ENCODE assay signal across 17 cellular contexts in genomic region chr12:126338031-126338441, GRCh38.
DNase-seq lines count a peak whose midpoint lies in the region; ATAC-seq and TF ChIP-seq lines count a peak whose summit lies in the region.
"Had no signal": no experiment of that assay in that cellular context is flagged by ENCODE, and none has a peak within 500 bp of the region (broad histone marks: within the 10 kb centered on the region; RNA-seq: fewer than 3 reads in every experiment).

No MANE protein-coding gene starts in this region.

- CTCF ChIA-PET in SK-N-SH (lab: Yijun Ruan, JAX): interaction anchor here (1.2 kb wide), 1 partner anchor 279 kb away, joined by 3 read pairs; no protein-coding TSS in a partner anchor
- CTCF ChIA-PET in CD8-positive, alpha-beta T cell (lab: Charles Lee): no interaction called here

- H3K4me3 Mint-ChIP-seq in CD8-positive, alpha-beta T cell: no peak overlapping the region
- H3K4me3 Mint-ChIP-seq: CD8-positive, alpha-beta memory T cell had no signal

- no peaks in the 10 kb centered on the region for H3K27me3 ChIP-seq in BLaER1 treated with 17β-estradiol and CSF1 and Interleukin-3, amounts not matched to agents 10 nM and 100 nM
- H3K27me3 ChIP-seq in SK-N-SH (ENCODE audit: insufficient read depth): no peaks in the 10 kb centered on the region
- no peaks in the 10 kb centered on the region for H3K27me3 ChIP-seq in CD8-positive, alpha-beta T cell (ENCODE audit: insufficient read depth, low read length)
- H3K27me3 ChIP-seq: BE2C, SJCRH30 had no signal

- H3K27ac Mint-ChIP-seq in CD8-positive, alpha-beta T cell: no peak overlapping the region

- peak overlapping the region in 7 of 11 experiments; percentile 22 to 57 (median 33); a peak in 12 of 22 replicates for H3K4me2 ChIP-seq in BLaER1 treated with 17β-estradiol and CSF1 and Interleukin-3, amounts not matched to agents 10 nM and 100 nM
- H3K4me2 ChIP-seq in SK-N-SH: peak overlapping the region; percentile 8

- H3K4me1 ChIP-seq in BLaER1 treated with 17β-estradiol and CSF1 and Interleukin-3, amounts not matched to agents 10 nM and 100 nM: peaks cover 0 to 19% (median 13%) of the 10 kb centered on the region in 10 experiments; a peak in 12 of 20 replicates
- H3K4me1 ChIP-seq in SK-N-SH (ENCODE audit: control insufficient read depth in 1 of 2, insufficient read depth in 2 of 2, low read depth in 1 of 2, low read length in 1 of 2): peaks cover 0 to 19% of the 10 kb centered on the region in 2 experiments; a peak in 1 of 4 replicates
- H3K4me1 ChIP-seq in CD8-positive, alpha-beta T cell (ENCODE audit: insufficient read depth, low read length): no peaks in the 10 kb centered on the region
- H3K4me1 ChIP-seq: BE2C had no signal

- no peak for ATAC-seq in HG02623 (IDR thresholded peaks at IDR 0.05; ENCODE audit: unreplicated experiment)
- ATAC-seq in CD8-positive, alpha-beta T cell: no peak

- POLR2A ChIA-PET in SK-N-SH (lab: Yijun Ruan, JAX): no interaction called here
- POLR2A ChIA-PET in CD8-positive, alpha-beta T cell (lab: Charles Lee): no interaction called here

- TF ChIP-seq CTCF in SK-N-SH (IDR thresholded peaks at IDR 0.05): no peak
- TF ChIP-seq CTCF in CD8-positive, alpha-beta T cell (IDR thresholded peaks at IDR 0.05): no peak

- H3K27me3 Mint-ChIP-seq in CD8-positive, alpha-beta T cell (ENCODE audit: low read depth): no peaks in the 10 kb centered on the region
- H3K27me3 Mint-ChIP-seq: CD8-positive, alpha-beta memory T cell had no signal

- no peaks in the 10 kb centered on the region for H3K9me2 ChIP-seq in SK-N-SH

- peaks cover 6 to 36% (median 24%) of the 10 kb centered on the region in 11 experiments; a peak in 15 of 22 replicates for H3K9me3 ChIP-seq in BLaER1 treated with 17β-estradiol and CSF1 and Interleukin-3, amounts not matched to agents 10 nM and 100 nM (replicated peaks in 1 of 11)
- H3K9me3 ChIP-seq in SK-N-SH: no peaks in the 10 kb centered on the region
- H3K9me3 ChIP-seq in CD8-positive, alpha-beta T cell (ENCODE audit: low read length): no peaks in the 10 kb centered on the region
- H3K9me3 ChIP-seq: BE2C, SJCRH30 had no signal

- peaks cover 2% of the 10 kb centered on the region for H3K9me3 Mint-ChIP-seq in CD8-positive, alpha-beta T cell

- H4K20me1 ChIP-seq in BLaER1 treated with 17β-estradiol and CSF1 and Interleukin-3, amounts not matched to agents 10 nM and 100 nM: no peaks in the 10 kb centered on the region
- no peaks in the 10 kb centered on the region for H4K20me1 ChIP-seq in SK-N-SH (ENCODE audit: insufficient read depth)

- TF ChIP-seq EP300 in SK-N-SH (IDR thresholded peaks at IDR 0.05; ENCODE audit: borderline replicate concordance in 1 of 2, low read depth in 1 of 2, low read length in 1 of 2): peak; percentile 62 to 99

- H3K79me2 ChIP-seq in SK-N-SH (ENCODE audit: insufficient read depth): no peaks in the 10 kb centered on the region

- intact Hi-C loops in CD8-positive, alpha-beta T cell (cut with DNase I, micrococcal nuclease): no loop called here

- no peak overlapping the region for H3K9ac ChIP-seq in BLaER1 treated with 17β-estradiol and CSF1 and Interleukin-3, amounts not matched to agents 10 nM and 100 nM
- H3K9ac ChIP-seq in SK-N-SH: peak overlapping the region; percentile 28; the same call in 1 of the 2 replicates

- no peak overlapping the region for H2AFZ ChIP-seq in SK-N-SH (ENCODE audit: low read depth)

- peaks cover 20% of the 10 kb centered on the region for H3F3A ChIP-seq in SK-N-SH (replicated peaks; ENCODE audit: insufficient read depth)

- DNase-seq in NCI-H460 (ENCODE audit: extremely low read depth, low read depth) (peak; percentile 54), SK-N-SH (no peak), skeletal muscle cell (ENCODE audit: low read depth) (peak; percentile 25), RKO (ENCODE audit: low spot score) (no peak), cerebellar nuclear complex (lab: John Stamatoyannopoulos, UW) (no peak)
- no peak for DNase-seq in CD8-positive, alpha-beta T cell
- DNase-seq: BE2C; CD8-positive, alpha-beta memory T cell; DND-41; GDM1; NCI-H1105; NCI-H187 treated with DMSO at 0.1 percent for 48 hours; NCI-H446 treated with DMSO at 0.1 percent for 48 hours had no signal

- H3K4me1 Mint-ChIP-seq in CD8-positive, alpha-beta T cell (ENCODE audit: low read depth): no peaks in the 10 kb centered on the region
- H3K4me1 Mint-ChIP-seq: CD8-positive, alpha-beta memory T cell had no signal

- no peaks in the 10 kb centered on the region for H3K36me3 ChIP-seq in BLaER1 treated with 17β-estradiol and CSF1 and Interleukin-3, amounts not matched to agents 10 nM and 100 nM
- no peaks in the 10 kb centered on the region for H3K36me3 ChIP-seq in SK-N-SH (replicated peaks in 1 of 2; ENCODE audit: control insufficient read depth in 1 of 2, insufficient read depth in 2 of 2, low read length in 1 of 2)
- no peaks in the 10 kb centered on the region for H3K36me3 ChIP-seq in CD8-positive, alpha-beta T cell (ENCODE audit: insufficient read depth, low read length)
- H3K36me3 ChIP-seq: BE2C, SJCRH30 had no signal

- WGBS in SK-N-SH (ENCODE audit: low lambda C conversion rate): 7% methylated on average over 3 of the region's 3 CpGs

- H3K36me3 Mint-ChIP-seq in CD8-positive, alpha-beta T cell: no peaks in the 10 kb centered on the region
- H3K36me3 Mint-ChIP-seq: CD8-positive, alpha-beta memory T cell had no signal

- H3K4me3 ChIP-seq in BLaER1 treated with 17β-estradiol and CSF1 and Interleukin-3, amounts not matched to agents 10 nM and 100 nM: no peak overlapping the region
- no peak overlapping the region; a peak in 1 of 4 replicates for H3K4me3 ChIP-seq in SK-N-SH (ENCODE audit: low read depth in 2 of 2, low read length in 1 of 2)
- no peak overlapping the region for H3K4me3 ChIP-seq in skeletal muscle cell (ENCODE audit: low read depth, low read length)
- no peak overlapping the region for H3K4me3 ChIP-seq in CD8-positive, alpha-beta T cell (ENCODE audit: low read depth, low read length)
- H3K4me3 ChIP-seq: SJCRH30 had no signal

- TF ChIP-seq RAD21 in SK-N-SH (IDR thresholded peaks at IDR 0.05; ENCODE audit: low read length): no peak

- H3K27ac ChIP-seq in BLaER1 treated with 17β-estradiol and CSF1 and Interleukin-3, amounts not matched to agents 10 nM and 100 nM: peak overlapping the region in 1 of 11 experiments; percentile 56; a peak in 2 of 22 replicates
- peak overlapping the region in 1 of 2 experiments; percentile 86; a peak in 2 of 4 replicates for H3K27ac ChIP-seq in SK-N-SH (ENCODE audit: low read depth in 2 of 2, low read length in 1 of 2)
- no peak overlapping the region for H3K27ac ChIP-seq in CD8-positive, alpha-beta T cell (ENCODE audit: low read depth, low read length)
- H3K27ac ChIP-seq: HL-60, SJCRH30 had no signal

TF ChIP-seq in SK-N-SH, 30 proteins besides CTCF, POLR2A, EP300 and RAD21 (continues in another document):
- TF ChIP-seq MEF2A (IDR thresholded peaks at IDR 0.05; ENCODE audit: borderline replicate concordance, low read depth): peak; percentile 79
- peak; percentile 98 for TF ChIP-seq NFIC (IDR thresholded peaks at IDR 0.05; ENCODE audit: borderline replicate concordance)
- no peak for TF ChIP-seq USF2 (IDR thresholded peaks at IDR 0.05; ENCODE audit: borderline replicate concordance, low read depth, low read length)
- no peak for TF ChIP-seq IRF3 (IDR thresholded peaks at IDR 0.05; ENCODE audit: low read depth, low read length)
- TF ChIP-seq PBX3 (IDR thresholded peaks at IDR 0.05): peak; percentile 95
- no peak for TF ChIP-seq GATA2 (CRISPR knock-in tag; IDR thresholded peaks at IDR 0.05)
- no peak for TF ChIP-seq RFX5 (IDR thresholded peaks at IDR 0.05; ENCODE audit: low read length)
- no peak for TF ChIP-seq EZH2phosphoT487 (IDR thresholded peaks at IDR 0.05; ENCODE audit: borderline replicate concordance, low read depth)
- TF ChIP-seq YY1 (IDR thresholded peaks at IDR 0.05; ENCODE audit: low read depth): no peak
- no peak for TF ChIP-seq SMC3 (IDR thresholded peaks at IDR 0.05; ENCODE audit: low read depth, low read length)
- no peak; the same call in 1 of the 2 replicates for TF ChIP-seq ELF1 (IDR thresholded peaks at IDR 0.05)
- TF ChIP-seq RXRA (IDR thresholded peaks at IDR 0.05; ENCODE audit: borderline replicate concordance, low read depth): peak; percentile 93
- TF ChIP-seq SIN3A (IDR thresholded peaks at IDR 0.05; ENCODE audit: borderline replicate concordance, low read depth, low read length): peak; percentile 41
- peak; percentile 98 for TF ChIP-seq JUND (IDR thresholded peaks at IDR 0.05)
- TF ChIP-seq TEAD4 (IDR thresholded peaks at IDR 0.05; ENCODE audit: borderline replicate concordance, insufficient read depth): peak; percentile 95
- TF ChIP-seq NRF1 (IDR thresholded peaks at IDR 0.05; ENCODE audit: low read depth, low read length): no peak
- TF ChIP-seq RCOR1 (IDR thresholded peaks at IDR 0.05; ENCODE audit: low read length): no peak
- TF ChIP-seq TCF12 (IDR thresholded peaks at IDR 0.05): peak; percentile 96
- no peak for TF ChIP-seq CHD2 (IDR thresholded peaks at IDR 0.05; ENCODE audit: low read length, partially characterized antibody)

Comparison
In these comparisons a context has a peak if more than half of its experiments do, and no peak if none do; other contexts are left out.
1. DNase-seq: peak in NCI-H460 (single experiment) and skeletal muscle cell (single experiment); none in SK-N-SH (single experiment), RKO (single experiment), CD8-positive, alpha-beta T cell (0 of 7) and cerebellar nuclear complex (0 of 2).